In the genomic region with DNA sequence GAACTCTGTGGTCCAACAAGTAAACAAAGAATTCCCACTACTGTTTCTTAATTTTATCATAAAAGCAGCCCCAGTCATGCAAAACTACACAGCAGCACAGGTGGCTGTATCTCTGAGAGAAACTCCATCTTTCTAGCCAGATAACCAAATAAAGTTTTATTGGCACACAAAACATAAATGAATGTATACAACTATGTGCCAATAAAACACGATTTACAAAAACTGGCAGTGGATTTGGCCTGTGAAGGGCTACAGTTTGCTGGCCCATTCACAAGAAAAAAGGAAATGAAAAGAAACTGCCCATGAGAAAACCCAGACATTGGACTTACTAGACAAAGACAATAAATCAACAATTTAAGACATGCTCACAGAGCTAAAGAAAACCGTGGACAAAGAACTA, we compare ENCODE assay signal across 10 cellular contexts.
"Had no signal": no experiment of that assay in that cellular context is flagged by ENCODE, and none has a peak within 500 bp of the region (broad histone marks: within the 10 kb centered on the region; RNA-seq: fewer than 3 reads in every experiment).

No MANE protein-coding gene starts in this region.

- H3K27ac ChIP-seq: HL-60, KMS-11 had no signal

- ATAC-seq: GM23338 had no signal

- H3K4me2 ChIP-seq: GM23338, KMS-11 had no signal

- H3K9ac ChIP-seq: KMS-11 had no signal

- DNase-seq: H9, HCEC 1CT, IMR-90, Kasumi-1, KBM-7 had no signal

- H2AFZ ChIP-seq: GM23338 had no signal

- H3K4me3 ChIP-seq: GM23338 had no signal

- FAIRE-seq: H1, H54 had no signal
